Comparison of ENCODE assay signal across 7 cellular contexts in genomic region chr2:28390241-28390856, GRCh38. TPM values are rescaled to one million over a fixed set of nuclear protein-coding genes. Genes with fewer than 3 reads are reported as not detected.
DNase-seq lines count a peak whose midpoint lies in the region; ATAC-seq and TF ChIP-seq lines count a peak whose summit lies in the region.

No MANE protein-coding gene starts in this region.

- H3K27me3 ChIP-seq in right atrium auricular region (no peaks in the 10 kb centered on the region), psoas muscle (ENCODE audit: insufficient read depth in 3 of 3, low read length in 2 of 3) (no peaks in the 10 kb centered on the region)

- TF ChIP-seq CTCF in GM13976 (IDR thresholded peaks at IDR 0.05; ENCODE audit: borderline replicate concordance, control extremely low read depth, extremely low read depth, insufficient read depth, missing control alignments) = no peak
- peak in 1 of 2 donors; percentile 5 for TF ChIP-seq CTCF in right atrium auricular region (IDR thresholded peaks at IDR 0.05)
- TF ChIP-seq CTCF in psoas muscle (IDR thresholded peaks at IDR 0.05) = peak; percentile 5

- H3K9me3 Mint-ChIP-seq in T-helper 1 cell treated with Interleukin-12 subunit alpha and Interleukin-12 subunit beta and Interleukin-4 antibody, amounts not matched to agents 30 μg/mL and 1 μg/mL, for 36 hours = no peaks in the 10 kb centered on the region

- ATAC-seq in psoas muscle = peak; percentile 14 to 34 (median 20)

- H3K36me3 ChIP-seq in right atrium auricular region (peaks cover 10% of the 10 kb centered on the region), psoas muscle (ENCODE audit: insufficient read depth in 1 of 2, low read depth in 1 of 2) (no peaks in the 10 kb centered on the region), urinary bladder (ENCODE audit: insufficient read depth) (no peaks in the 10 kb centered on the region)

- DNase-seq in GM13976 (ENCODE audit: low spot score) (peak; percentile 79), LoVo (ENCODE audit: low spot score) (peak; percentile 81), amygdala (lab: John Stamatoyannopoulos, UW) (peak in 50 of 56 donors; percentile 19 to 91 (median 69)), right atrium auricular region (ENCODE audit: low spot score) (peak; percentile 92), psoas muscle (peak; percentile 91 to 92)

- peak overlapping the region; percentile 90 to 96 for H3K4me3 ChIP-seq in right atrium auricular region
- peak overlapping the region; percentile 100 for H3K4me3 ChIP-seq in psoas muscle
- peak overlapping the region; percentile 98 for H3K4me3 ChIP-seq in urinary bladder (ENCODE audit: low read depth, low read length)

- H3K4me1 ChIP-seq in right atrium auricular region (peaks cover 0 to 14% of the 10 kb centered on the region in 2 donors), psoas muscle (peaks cover 9% of the 10 kb centered on the region), urinary bladder (ENCODE audit: insufficient read depth) (no peaks in the 10 kb centered on the region)

- 0% methylated on average over 22 to 53 of the region's 53 CpGs for WGBS in psoas muscle, 3 donors
- under 1% methylated on average over 53 of the region's 53 CpGs for WGBS in urinary bladder

- H3K27ac Mint-ChIP-seq in T-helper 1 cell treated with Interleukin-12 subunit alpha and Interleukin-12 subunit beta and Interleukin-4 antibody, amounts not matched to agents 30 μg/mL and 1 μg/mL, for 36 hours = peak overlapping the region; percentile 96

- in situ Hi-C loops in GM13976 (cut with MboI; ENCODE audit: low sequenced_read_pairs, unreplicated experiment) = no loop called here

- H3K27ac ChIP-seq in right atrium auricular region (peak overlapping the region; percentile 99 to 100), psoas muscle (peak overlapping the region; percentile 100), urinary bladder (ENCODE audit: low read depth) (peak overlapping the region; percentile 97)

- H3K27me3 Mint-ChIP-seq in T-helper 1 cell treated with Interleukin-12 subunit alpha and Interleukin-12 subunit beta and Interleukin-4 antibody, amounts not matched to agents 30 μg/mL and 1 μg/mL, for 36 hours (ENCODE audit: low read depth) = peaks cover 4% of the 10 kb centered on the region

- intact Hi-C loops in psoas muscle (cut with DNase I) = loop anchor here (5.0 to 10.0 kb wide), 5 partner anchors 188 to 686 kb away; partner anchors contain the start of genes MRPL33 (in 2 of the 2), BABAM2 (in 1 of the 2) and RBKS (in 1 of the 2)

- peaks cover 32% of the 10 kb centered on the region for H3K4me1 Mint-ChIP-seq in T-helper 1 cell treated with Interleukin-12 subunit alpha and Interleukin-12 subunit beta and Interleukin-4 antibody, amounts not matched to agents 30 μg/mL and 1 μg/mL, for 36 hours (ENCODE audit: low read depth)

- peaks cover 1% of the 10 kb centered on the region for H3K36me3 Mint-ChIP-seq in T-helper 1 cell treated with Interleukin-12 subunit alpha and Interleukin-12 subunit beta and Interleukin-4 antibody, amounts not matched to agents 30 μg/mL and 1 μg/mL, for 36 hours (ENCODE audit: low read depth)

- peak overlapping the region; percentile 83 for H3K4me3 Mint-ChIP-seq in T-helper 1 cell treated with Interleukin-12 subunit alpha and Interleukin-12 subunit beta and Interleukin-4 antibody, amounts not matched to agents 30 μg/mL and 1 μg/mL, for 36 hours

- H3K9me3 ChIP-seq in right atrium auricular region = no peaks in the 10 kb centered on the region
- H3K9me3 ChIP-seq in psoas muscle = no peaks in the 10 kb centered on the region

RNA-seq across cellular contexts. Expression of gene FOSL2, which starts 2.3 kb away (rescaled TPM):
- total RNA-seq in right atrium auricular region (100 to 1,000 TPM in 1 of 2 donors, 10 to 100 TPM in 1; 54.0 to 116 TPM), psoas muscle (100 to 1,000 TPM in 3 of 4 donors, 10 to 100 TPM in 1; 52.2 to 278 (median 192) TPM), urinary bladder (40.9 TPM)
- polyA plus RNA-seq in psoas muscle (10 to 100 TPM; 20.1 to 74.7 (median 72.1) TPM), urinary bladder (112 TPM)

Comparison
In these comparisons a context has a peak if more than half of its experiments do, and no peak if none do; other contexts are left out.
1. Peak in every context shown above with its lines: DNase-seq, ATAC-seq, H3K4me3 ChIP-seq and H3K27ac ChIP-seq.